Comparison of ENCODE assay signal across 12 cellular contexts in genomic region chr2:207749873-207750272, GRCh38.
"Had no signal": no experiment of that assay in that cellular context is flagged by ENCODE, and none has a peak within 500 bp of the region (broad histone marks: within the 10 kb centered on the region; RNA-seq: fewer than 3 reads in every experiment).

No MANE protein-coding gene starts in this region.

- H3K27ac ChIP-seq: thoracic aorta had no signal

- DNase-seq: activated CD4-positive, alpha-beta T cell treated with anti-CD3 and anti-CD28 coated beads for 48 hours; activated CD8-positive, alpha-beta memory T cell treated with anti-CD3 and anti-CD28 coated beads, Interleukin-2, amount 50 U/mL, for 48 hours; activated CD8-positive, alpha-beta T cell treated with anti-CD3 and anti-CD28 coated beads, Interleukin-2, amount 10 ng/mL, durations not matched to agents 7 days and 5 days; activated naive CD4-positive, alpha-beta T cell; erythroblast; natural killer cell; stimulated activated CD4-positive, alpha-beta T cell treated with anti-CD3 and anti-CD28 coated beads, Interleukin-4, amount 100 ng/mL, for 1 hour; stimulated activated CD8-positive, alpha-beta memory T cell treated with anti-CD3 and anti-CD28 coated beads, Interleukin-4, amount 100 ng/mL, for 48 hours; stimulated activated naive CD8-positive, alpha-beta T cell treated with anti-CD3 and anti-CD28 coated beads, Interleukin-15, Interleukin-2, amounts not matched to agents 100 U/mL and 50 U/mL, for 24 hours; T-helper 1 cell had no signal

- H3K4me1 Mint-ChIP-seq: central memory CD8-positive, alpha-beta T cell; natural killer cell had no signal

- H3K27me3 Mint-ChIP-seq: central memory CD8-positive, alpha-beta T cell had no signal

- H3K36me3 Mint-ChIP-seq: natural killer cell had no signal

- H3K9me3 Mint-ChIP-seq: central memory CD8-positive, alpha-beta T cell; natural killer cell had no signal

- H3K4me3 ChIP-seq: thoracic aorta had no signal

- H3K27ac Mint-ChIP-seq: activated CD8-positive, alpha-beta T cell treated with anti-CD3 and anti-CD28 coated beads, Interleukin-2, amount 10 ng/mL, durations not matched to agents 7 days and 5 days; natural killer cell had no signal

- H3K9me3 ChIP-seq: thoracic aorta had no signal

- H3K4me3 Mint-ChIP-seq: activated CD8-positive, alpha-beta T cell treated with anti-CD3 and anti-CD28 coated beads, Interleukin-2, amount 10 ng/mL, durations not matched to agents 7 days and 5 days; central memory CD8-positive, alpha-beta T cell; natural killer cell had no signal
